In the genomic region with DNA sequence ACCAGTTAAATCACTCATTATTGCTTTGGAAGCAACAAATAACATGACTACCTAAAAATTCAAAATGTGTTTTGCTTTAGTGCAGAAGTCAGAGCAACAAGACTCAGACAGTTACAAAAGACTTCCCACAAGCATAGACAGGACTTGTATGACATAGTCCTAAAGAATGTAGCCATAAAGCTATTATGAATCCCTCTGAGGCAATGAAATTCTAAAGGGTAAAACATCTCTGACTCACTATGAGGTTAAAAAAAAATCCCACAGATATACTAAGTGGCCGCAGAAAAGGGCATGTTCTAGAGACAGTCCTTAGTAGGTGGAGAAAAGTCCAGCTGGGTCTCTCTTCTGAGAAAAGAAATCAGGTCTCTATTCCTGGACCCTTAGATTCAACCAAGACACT, we compare ENCODE assay signal across 10 cellular contexts. TPM values are rescaled to one million over a fixed set of nuclear protein-coding genes. Genes with fewer than 3 reads are reported as not detected.
A peak's percentile ranks its signal among the peaks of the same experiment; 100 is the strongest.
DNase-seq lines count a peak whose midpoint lies in the region; ATAC-seq and TF ChIP-seq lines count a peak whose summit lies in the region.
"Had no signal": no experiment of that assay in that cellular context is flagged by ENCODE, and none has a peak within 500 bp of the region (broad histone marks: within the 10 kb centered on the region; RNA-seq: fewer than 3 reads in every experiment).

No MANE protein-coding gene starts in this region.

- H3K36me3 ChIP-seq in Loucy (ENCODE audit: insufficient read depth, low read length) (peaks cover 5% of the 10 kb centered on the region; the same call in 1 of the 2 replicates), mucosa of descending colon (ENCODE audit: low read depth) (no peaks in the 10 kb centered on the region)

- no peaks in the 10 kb centered on the region for H3K27me3 ChIP-seq in Loucy (ENCODE audit: insufficient read depth, low read length, poor library complexity, severe bottlenecking)

- peak; percentile 67 for ATAC-seq in mucosa of descending colon
- no peak for ATAC-seq in HG02623 (IDR thresholded peaks at IDR 0.05; ENCODE audit: unreplicated experiment)
- ATAC-seq in GM21528 (IDR thresholded peaks at IDR 0.05; ENCODE audit: low FRiP score, unreplicated experiment) = no peak
- no peak for ATAC-seq in GM19467 (IDR thresholded peaks at IDR 0.05; ENCODE audit: unreplicated experiment)

- no peak for TF ChIP-seq CTCF in AG10803 (conservative IDR thresholded peaks at IDR 0.05; ENCODE audit: low read length)
- no peak for TF ChIP-seq CTCF in Loucy (conservative IDR thresholded peaks at IDR 0.05; ENCODE audit: low read length)
- TF ChIP-seq CTCF in choroid plexus epithelial cell (conservative IDR thresholded peaks at IDR 0.05; ENCODE audit: low read depth, low read length) = no peak
- TF ChIP-seq CTCF in mucosa of descending colon (IDR thresholded peaks at IDR 0.05) = no peak

- DNase-seq in AG10803 (ENCODE audit: low read depth) = peak; percentile 97
- peak; percentile 97 for DNase-seq in choroid plexus epithelial cell (ENCODE audit: low read depth)
- no peak for DNase-seq in mucosa of descending colon
- DNase-seq in SKM-1 (lab: John Stamatoyannopoulos, UW; ENCODE audit: unreplicated experiment) = no peak
- DNase-seq: activated effector memory CD4-positive, alpha-beta T cell treated with anti-CD3 and anti-CD28 coated beads, Interleukin-2, amount 50 U/mL, for 16 hours; NCI-H69 had no signal

- peaks cover 41% of the 10 kb centered on the region for H3K4me1 ChIP-seq in Loucy (ENCODE audit: insufficient read depth, low read length, poor library complexity, severe bottlenecking)
- peaks cover 28% of the 10 kb centered on the region for H3K4me1 ChIP-seq in mucosa of descending colon (ENCODE audit: low read depth)

- no peaks in the 10 kb centered on the region for H4K20me1 ChIP-seq in Loucy (ENCODE audit: insufficient read depth, low read length, poor library complexity, severe bottlenecking)

- peak overlapping the region; percentile 83 for H3K4me2 ChIP-seq in Loucy (ENCODE audit: low read depth, low read length, poor library complexity, severe bottlenecking)

- H3K9ac ChIP-seq in Loucy (ENCODE audit: low read depth, low read length, poor library complexity, severe bottlenecking) = no peak overlapping the region

- no peaks in the 10 kb centered on the region for H3F3A ChIP-seq in Loucy (ENCODE audit: low read depth)

- no peak overlapping the region for H2AFZ ChIP-seq in Loucy (ENCODE audit: low read length)

- H3K9me3 ChIP-seq in Loucy (ENCODE audit: insufficient read depth, low read depth, low read length) = no peaks in the 10 kb centered on the region
- H3K9me3 ChIP-seq in mucosa of descending colon = no peaks in the 10 kb centered on the region

- H3K9me2 ChIP-seq in Loucy (replicated peaks; ENCODE audit: low read depth, low read length) = no peaks in the 10 kb centered on the region

- H3K79me2 ChIP-seq in Loucy (ENCODE audit: insufficient read depth, low read length) = peaks cover 52% of the 10 kb centered on the region

- H3K4me3 ChIP-seq in AG10803 (ENCODE audit: low read length) (no peak overlapping the region), Loucy (ENCODE audit: low read length, poor library complexity, severe bottlenecking) (peak overlapping the region; percentile 87), choroid plexus epithelial cell (ENCODE audit: low read depth, low read length) (no peak overlapping the region), mucosa of descending colon (no peak overlapping the region)

- intact Hi-C loops in mucosa of descending colon (cut with DNase I, micrococcal nuclease) = no loop called here

RNA-seq across cellular contexts. Expression of a gene that starts 4.9 kb away (rescaled TPM):
- total RNA-seq in mucosa of descending colon = 10 to 100 TPM; 16.6 to 27.2 (median 20.2) TPM

RNA-seq across cellular contexts. Expression of a gene that starts 57.8 kb away (rescaled TPM):
- total RNA-seq in mucosa of descending colon = 100 to 1,000 TPM in 1 of 3 donors, 10 to 100 TPM in 2; 25.2 to 111 (median 55.7) TPM

Comparison
In these comparisons a context has a peak if more than half of its experiments do, and no peak if none do; other contexts are left out.
1. DNase-seq: peak in AG10803 (single experiment) and choroid plexus epithelial cell (single experiment); none in mucosa of descending colon (0 of 3) and SKM-1 (single experiment).